In the genomic region with DNA sequence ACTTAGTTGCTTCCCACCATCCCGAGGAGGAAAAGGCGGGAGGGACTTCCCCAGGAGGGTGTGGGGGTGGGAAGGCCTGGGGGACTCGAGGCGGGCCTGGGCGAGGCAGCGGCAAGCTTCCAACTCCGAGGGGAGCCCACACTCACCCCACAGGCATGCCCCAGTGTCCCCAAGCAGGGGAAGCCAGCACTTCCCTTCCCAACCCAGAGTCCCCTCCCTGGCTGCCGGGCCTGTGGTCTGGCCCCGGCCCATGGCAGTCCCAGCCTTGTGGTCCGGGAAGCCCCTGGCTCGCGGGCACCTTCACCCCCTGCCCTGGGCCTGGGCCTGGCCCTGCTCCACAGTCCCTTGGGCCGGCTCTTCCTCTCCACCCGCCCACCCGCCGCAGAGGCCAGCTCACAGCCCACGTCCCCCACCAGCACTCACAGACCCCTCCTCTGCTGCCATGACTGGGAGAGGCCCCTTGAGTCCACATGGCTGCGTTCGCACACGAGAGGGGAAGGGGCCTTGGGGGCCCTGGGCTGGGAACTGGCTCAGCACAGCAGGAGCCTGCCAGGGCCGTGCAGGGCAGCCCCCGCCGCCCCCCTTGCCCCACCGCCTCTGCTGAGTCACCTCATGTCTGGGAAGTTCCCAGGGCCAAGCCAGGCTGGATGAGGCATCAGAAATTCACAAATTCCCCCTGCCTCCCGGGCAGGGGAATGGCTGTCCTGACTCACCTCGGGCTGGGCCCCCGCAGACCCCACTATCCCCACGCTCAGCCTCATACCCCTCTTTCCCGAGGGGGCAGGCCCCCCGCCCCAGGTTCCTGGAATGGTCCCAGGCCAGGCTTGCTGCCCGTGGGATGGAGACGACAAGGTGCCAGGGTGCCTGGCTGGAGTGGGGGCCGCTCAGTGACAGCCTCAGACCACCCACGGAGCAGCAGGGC, we compare ENCODE assay signal across 9 cellular contexts. TPM values are rescaled to one million over a fixed set of nuclear protein-coding genes. Genes with fewer than 3 reads are reported as not detected.
DNase-seq lines count a peak whose midpoint lies in the region; ATAC-seq and TF ChIP-seq lines count a peak whose summit lies in the region.
"Had no signal": no experiment of that assay in that cellular context is flagged by ENCODE, and none has a peak within 500 bp of the region (broad histone marks: within the 10 kb centered on the region; RNA-seq: fewer than 3 reads in every experiment).

No MANE protein-coding gene starts in this region.

- no peaks in the 10 kb centered on the region for H3K36me3 ChIP-seq in HUES6 (ENCODE audit: control insufficient read depth, insufficient read depth, low read length)
- no peaks in the 10 kb centered on the region for H3K36me3 ChIP-seq in upper lobe of right lung

- H3K4me1 ChIP-seq in HUES6 (ENCODE audit: control insufficient read depth, insufficient read depth, low read length) (peaks cover 29% of the 10 kb centered on the region), upper lobe of right lung (peaks cover 68% of the 10 kb centered on the region)

- no peak for TF ChIP-seq POLR2A in lower leg skin (IDR thresholded peaks at IDR 0.05)

- H3K27ac ChIP-seq in HUES6 (ENCODE audit: low read depth, low read length) (peak overlapping the region; percentile 77; the same call in 1 of the 2 replicates), upper lobe of right lung (peak overlapping the region; percentile 87)

- H3K27me3 ChIP-seq in HUES6 (ENCODE audit: control insufficient read depth, insufficient read depth, low read length) (no peaks in the 10 kb centered on the region), upper lobe of right lung (no peaks in the 10 kb centered on the region)

- peak overlapping the region; percentile 64 for H3K9ac ChIP-seq in HUES6 (ENCODE audit: low read length)

- TF ChIP-seq CTCF in choroid plexus epithelial cell (conservative IDR thresholded peaks at IDR 0.05; ENCODE audit: low read depth, low read length): no peak
- TF ChIP-seq CTCF in lower leg skin (IDR thresholded peaks at IDR 0.05): no peak
- TF ChIP-seq CTCF in upper lobe of right lung (IDR thresholded peaks at IDR 0.05): no peak

- 4 to 7% methylated on average over 22 to 24 of the region's 34 CpGs for WGBS in lower leg skin, 2 donors

- H3K4me3 ChIP-seq in HUES6 (ENCODE audit: low read depth, low read length) (no peak overlapping the region), choroid plexus epithelial cell (ENCODE audit: low read depth, low read length) (no peak overlapping the region), lower leg skin (ENCODE audit: low read depth, poor library complexity, severe bottlenecking) (no peak overlapping the region), upper lobe of right lung (no peak overlapping the region)

- H3K9me3 ChIP-seq in HUES6 (ENCODE audit: control insufficient read depth, insufficient read depth, low read depth, low read length) (peaks cover 6% of the 10 kb centered on the region; the same call in 1 of the 2 replicates), upper lobe of right lung (no peaks in the 10 kb centered on the region)

- intact Hi-C loops in lower leg skin (cut with DNase I; ENCODE audit: low total_unique reads): no loop called here
- intact Hi-C loops in upper lobe of right lung (cut with DNase I): no loop called here

- peak; percentile 48 for ATAC-seq in upper lobe of right lung
- no peak for ATAC-seq in GM19452 (IDR thresholded peaks at IDR 0.05; ENCODE audit: unreplicated experiment)
- ATAC-seq: activated CD8-positive, alpha-beta T cell treated with anti-CD3 and anti-CD28 coated beads, Interleukin-2, amount 10 ng/mL, durations not matched to agents 7 days and 5 days had no signal

- DNase-seq in choroid plexus epithelial cell (ENCODE audit: low read depth): peak; percentile 87
- peak; percentile 75 to 95 for DNase-seq in lower leg skin (ENCODE audit: low spot score in 2 of 2)
- peak; percentile 88 for DNase-seq in upper lobe of right lung
- no peak for DNase-seq in stimulated activated CD4-positive, alpha-beta T cell treated with anti-CD3 and anti-CD28 coated beads, Interleukin-2, amount 100 ng/mL, for 48 hours
- DNase-seq in activated CD4-positive, alpha-beta T cell treated with anti-CD3 and anti-CD28 coated beads, Interleukin-2, amount 50 U/mL, for 48 hours: no peak
- DNase-seq in NCI-H1436 treated with DMSO at 0.1 percent for 48 hours (lab: John Stamatoyannopoulos, UW): no peak
- DNase-seq: activated CD8-positive, alpha-beta T cell treated with anti-CD3 and anti-CD28 coated beads, Interleukin-2, amount 10 ng/mL, durations not matched to agents 7 days and 5 days had no signal

RNA-seq across cellular contexts. Expression of gene BAHCC1, which starts 27.8 kb away (rescaled TPM):
- 10 to 100 TPM in 2 of 4 donors, 1 to 10 TPM in 2; 4.1 to 14.2 (median 10.0) TPM for total RNA-seq in lower leg skin
- 23.3 TPM for total RNA-seq in upper lobe of right lung

Comparison
In these comparisons a context has a peak if more than half of its experiments do, and no peak if none do; other contexts are left out.
1. DNase-seq: peak in choroid plexus epithelial cell (single experiment), lower leg skin (2 of 2) and upper lobe of right lung (single experiment); none in stimulated activated CD4-positive, alpha-beta T cell treated with anti-CD3 and anti-CD28 coated beads, Interleukin-2, amount 100 ng/mL, for 48 hours (0 of 2), activated CD4-positive, alpha-beta T cell treated with anti-CD3 and anti-CD28 coated beads, Interleukin-2, amount 50 U/mL, for 48 hours (0 of 2) and NCI-H1436 treated with DMSO at 0.1 percent for 48 hours (single experiment).